8 cellular contexts compared by ENCODE assay signal in the genomic region with DNA sequence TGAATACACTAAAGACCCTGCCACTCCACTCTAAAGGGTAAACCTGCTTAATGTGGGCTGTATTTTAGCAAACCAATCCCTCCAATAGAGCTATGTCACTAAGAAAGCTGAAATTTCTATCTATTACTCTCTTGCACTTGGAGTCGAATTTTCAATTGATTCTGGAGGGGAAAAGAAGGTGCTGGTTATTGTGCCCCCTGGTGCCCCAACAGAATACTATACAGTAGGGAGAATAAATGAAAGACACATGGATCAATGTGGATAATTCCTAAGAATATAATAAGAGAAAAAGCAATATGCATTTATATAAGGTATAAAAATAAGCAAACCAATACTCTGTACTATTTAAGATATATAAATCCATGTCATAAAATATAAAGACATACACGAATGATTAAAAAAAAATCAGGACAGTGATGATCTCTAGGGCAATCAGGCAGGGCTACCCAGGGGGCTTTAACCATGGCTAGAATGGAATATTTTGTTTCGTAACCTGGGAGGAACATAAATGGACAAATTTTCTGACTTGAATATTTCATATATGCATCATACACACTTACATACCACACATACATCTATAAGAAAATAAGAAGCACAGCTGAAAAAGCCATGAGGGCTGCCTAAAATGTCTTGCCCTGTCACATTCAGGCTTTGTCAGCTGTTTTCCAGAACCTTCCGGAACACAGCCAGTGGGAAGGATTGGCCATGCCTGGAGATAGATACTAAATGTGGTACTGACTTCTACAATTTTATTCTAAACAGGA. TPM values are rescaled to one million over a fixed set of nuclear protein-coding genes. Genes with fewer than 3 reads are reported as not detected.
DNase-seq lines count a peak whose midpoint lies in the region; ATAC-seq, FAIRE-seq and TF ChIP-seq lines count a peak whose summit lies in the region.

No MANE protein-coding gene starts in this region.

- H3K9me2 ChIP-seq in PC-3 (replicated peaks; ENCODE audit: low read length): no peaks in the 10 kb centered on the region

- peak; percentile 55 for ATAC-seq in PC-3

- H3K79me2 ChIP-seq in PC-3 (ENCODE audit: low read length): no peaks in the 10 kb centered on the region

- no peak overlapping the region for H2AFZ ChIP-seq in PC-3 (ENCODE audit: low read length)

- TF ChIP-seq POLR2A in GM12891 (IDR thresholded peaks at IDR 0.05; ENCODE audit: low read depth, low read length): no peak
- TF ChIP-seq POLR2A in suprapubic skin (IDR thresholded peaks at IDR 0.05): no peak

- intact Hi-C loops in PC-3 (cut with micrococcal nuclease): loop anchor here (1.0 to 5.0 kb wide), 2 partner anchors 860 to 873 kb away; no protein-coding TSS in a partner anchor

- no peak for TF ChIP-seq EP300 in suprapubic skin (IDR thresholded peaks at IDR 0.05)

- H3K36me3 ChIP-seq in PC-3 (ENCODE audit: low read depth, low read length): no peaks in the 10 kb centered on the region
- H3K36me3 ChIP-seq in suprapubic skin: no peaks in the 10 kb centered on the region

- no peak overlapping the region for H3K4me3 ChIP-seq in PC-3 (ENCODE audit: low read length)
- no peak overlapping the region for H3K4me3 ChIP-seq in fibroblast of pulmonary artery (replicated peaks; ENCODE audit: low read depth, low read length)
- H3K4me3 ChIP-seq in suprapubic skin: no peak overlapping the region

- H3K27me3 ChIP-seq in PC-3 (ENCODE audit: low read length) (no peaks in the 10 kb centered on the region), suprapubic skin (no peaks in the 10 kb centered on the region)

- no peak overlapping the region for H3K9ac ChIP-seq in PC-3 (ENCODE audit: low read length)

- DNase-seq in Ammon's horn (ENCODE audit: low spot score) (peak; percentile 18), GM12891 (ENCODE audit: insufficient read length, low spot score) (peak; percentile 6), PC-3 (peak; percentile 29), fibroblast of pulmonary artery (ENCODE audit: low read depth) (peak; percentile 54), suprapubic skin (ENCODE audit: low spot score in 2 of 2) (no peak), HK-2 (ENCODE audit: unreplicated experiment) (no peak), mesenteric fat pad (ENCODE audit: low spot score) (no peak)
- DNase-seq in effector CD4-positive, alpha-beta T cell: no peak

- TF ChIP-seq CTCF in PC-3 (conservative IDR thresholded peaks at IDR 0.05; ENCODE audit: low read depth, low read length) (peak; percentile 73), fibroblast of pulmonary artery (IDR thresholded peaks at IDR 0.05; ENCODE audit: low read length, missing control alignments) (peak; percentile 58), suprapubic skin (IDR thresholded peaks at IDR 0.05) (peak; percentile 13 to 29)

- no peaks in the 10 kb centered on the region for H3K4me1 ChIP-seq in PC-3 (ENCODE audit: insufficient read depth, low read length)
- peaks cover 6% of the 10 kb centered on the region for H3K4me1 ChIP-seq in suprapubic skin

- POLR2A ChIA-PET in PC-3 (lab: Charles Lee; ENCODE audit: unreplicated experiment): interaction anchor here (0.6 kb wide), 1 partner anchor 11 kb away, joined by 3 read pairs; no protein-coding TSS in a partner anchor

- H3K27ac ChIP-seq in PC-3 (ENCODE audit: low read length) (no peak overlapping the region), suprapubic skin (no peak overlapping the region)

- no peaks in the 10 kb centered on the region for H3K9me3 ChIP-seq in PC-3 (ENCODE audit: low read length)
- H3K9me3 ChIP-seq in suprapubic skin: no peaks in the 10 kb centered on the region

- H4K20me1 ChIP-seq in PC-3 (ENCODE audit: low read length): no peaks in the 10 kb centered on the region

- no peak overlapping the region for H3K4me2 ChIP-seq in PC-3 (ENCODE audit: low read length)

- CTCF ChIA-PET in PC-3 (lab: Charles Lee): interaction anchor here (0.6 kb wide), 1 partner anchor 859 kb away, joined by 3 read pairs; no protein-coding TSS in a partner anchor

- BruUV-seq in PC-3 (replicated peaks; lab: Mats Ljungman, UMichigan): no TSS peak

- no peaks in the 10 kb centered on the region for H3F3A ChIP-seq in PC-3 (ENCODE audit: low read length, unreplicated experiment)

- WGBS in suprapubic skin: 82% methylated on average over 4 of the region's 4 CpGs

- no peak for FAIRE-seq in GM12891 (lab: Jason Lieb, UNC)

TF ChIP-seq in GM12891, 5 proteins besides CTCF, POLR2A, EP300 and RAD21:
- TF ChIP-seq POLR2AphosphoS5 (IDR thresholded peaks at IDR 0.05; ENCODE audit: low read depth, low read length) (no peak), SPI1 (IDR thresholded peaks at IDR 0.05; ENCODE audit: low read depth, low read length) (no peak), PAX5 (IDR thresholded peaks at IDR 0.05; ENCODE audit: insufficient read depth, low read length, severe bottlenecking) (no peak), POU2F2 (IDR thresholded peaks at IDR 0.05; ENCODE audit: low read depth, low read length) (no peak), TAF1 (IDR thresholded peaks at IDR 0.05; ENCODE audit: low read depth, low read length) (no peak)

RNA-seq across cellular contexts. Expression of gene EFCAB11, which starts 54.4 kb away (rescaled TPM):
- polyA plus RNA-seq in GM12891 (2012; ENCODE audit: low read depth, missing spikeins): 16.6 TPM
- total RNA-seq in PC-3 (2014; rRNA removed) (7.0 and 10.0 TPM in 2 replicates), suprapubic skin (1 to 10 TPM; 3.2 to 5.1 (median 3.7) TPM), mesenteric fat pad (6.1 TPM)

RNA-seq across cellular contexts. Expression of gene TDP1, which starts 55.6 kb away (rescaled TPM):
- polyA plus RNA-seq in GM12891 (2012; ENCODE audit: low read depth, missing spikeins): 28.2 TPM
- 42.9 and 51.4 TPM in 2 replicates for total RNA-seq in PC-3 (2014; rRNA removed)
- total RNA-seq in suprapubic skin: 10 to 100 TPM; 10.8 to 25.8 (median 18.1) TPM
- total RNA-seq in mesenteric fat pad: 13.6 TPM

Comparison
In these comparisons a context has a peak if more than half of its experiments do, and no peak if none do; other contexts are left out.
1. DNase-seq: peak in Ammon's horn (single experiment), GM12891 (single experiment), PC-3 (single experiment) and fibroblast of pulmonary artery (single experiment); none in suprapubic skin (0 of 2), HK-2 (single experiment), mesenteric fat pad (single experiment) and effector CD4-positive, alpha-beta T cell (single experiment).
2. CTCF ChIP-seq: peak in every context shown above with its lines; median percentile 73 in PC-3; 58 in fibroblast of pulmonary artery; 21 in suprapubic skin.